In genomic region chr12:48630346-48630745, GRCh38 we compare ENCODE assay signal across 25 cellular contexts.
"Had no signal": no experiment of that assay in that cellular context is flagged by ENCODE, and none has a peak within 500 bp of the region (broad histone marks: within the 10 kb centered on the region; RNA-seq: fewer than 3 reads in every experiment).

No MANE protein-coding gene starts in this region.

- ATAC-seq: effector memory CD8-positive, alpha-beta T cell; esophagus mucosa; gastroesophageal sphincter; heart left ventricle; left cardiac atrium; left lung; left ventricle myocardium superior; lower lobe of right lung; mucosa of descending colon had no signal

- H3K4me1 Mint-ChIP-seq: endodermal cell, immature natural killer cell had no signal

- DNase-seq: colonic mucosa; cortex of kidney; effector CD8-positive, alpha-beta T cell; effector memory CD8-positive, alpha-beta T cell; endodermal cell; erythroblast; esophagus squamous epithelium; foreskin fibroblast; foreskin melanocyte; heart left ventricle; hypothalamus; immature natural killer cell; left cardiac atrium; left lung; left ventricle myocardium superior; lower lobe of right lung; mesenchymal stem cell; mucosa of descending colon had no signal

- H3K27ac ChIP-seq: colonic mucosa, epithelial cell of prostate, esophagus squamous epithelium, gastroesophageal sphincter, heart left ventricle, hepatocyte, left lung, lower lobe of right lung had no signal

- H3K9me3 Mint-ChIP-seq: dendritic cell treated with granulocyte-macrophage colony-stimulating factor and Interleukin-4, amounts not matched to agents 40 ng/mL and 50 ng/mL, for 4 days; effector memory CD8-positive, alpha-beta T cell; endodermal cell; immature natural killer cell; mesothelial cell of epicardium had no signal

- H3K4me2 ChIP-seq: hepatocyte had no signal

- H3K4me3 Mint-ChIP-seq: dendritic cell treated with granulocyte-macrophage colony-stimulating factor and Interleukin-4, amounts not matched to agents 40 ng/mL and 50 ng/mL, for 4 days; effector memory CD8-positive, alpha-beta T cell; endodermal cell; immature natural killer cell; mesothelial cell of epicardium had no signal

- H3K9me3 ChIP-seq: colonic mucosa, esophagus squamous epithelium, gastroesophageal sphincter, heart left ventricle, left lung, lower lobe of right lung, mucosa of descending colon had no signal

- H3K36me3 Mint-ChIP-seq: mesothelial cell of epicardium had no signal

- H3K27me3 ChIP-seq: colonic mucosa, hepatocyte had no signal

- H3K27ac Mint-ChIP-seq: dendritic cell treated with granulocyte-macrophage colony-stimulating factor and Interleukin-4, amounts not matched to agents 40 ng/mL and 50 ng/mL, for 4 days; effector memory CD8-positive, alpha-beta T cell; endodermal cell; immature natural killer cell had no signal

- H3K79me2 ChIP-seq: hepatocyte had no signal

- H2AFZ ChIP-seq: hepatocyte had no signal

- H3K4me1 ChIP-seq: colonic mucosa, esophagus squamous epithelium, gastroesophageal sphincter, heart left ventricle, left lung, lower lobe of right lung had no signal

- FAIRE-seq: endometrium had no signal

- H3K4me3 ChIP-seq: colonic mucosa, esophagus squamous epithelium, gastroesophageal sphincter, heart left ventricle, hepatocyte, left lung, lower lobe of right lung, mucosa of descending colon had no signal

- H3K36me3 ChIP-seq: colonic mucosa, esophagus squamous epithelium, gastroesophageal sphincter, heart left ventricle, left lung, lower lobe of right lung had no signal
